ENCODE assay signal across 1 cellular context in the genomic region with DNA sequence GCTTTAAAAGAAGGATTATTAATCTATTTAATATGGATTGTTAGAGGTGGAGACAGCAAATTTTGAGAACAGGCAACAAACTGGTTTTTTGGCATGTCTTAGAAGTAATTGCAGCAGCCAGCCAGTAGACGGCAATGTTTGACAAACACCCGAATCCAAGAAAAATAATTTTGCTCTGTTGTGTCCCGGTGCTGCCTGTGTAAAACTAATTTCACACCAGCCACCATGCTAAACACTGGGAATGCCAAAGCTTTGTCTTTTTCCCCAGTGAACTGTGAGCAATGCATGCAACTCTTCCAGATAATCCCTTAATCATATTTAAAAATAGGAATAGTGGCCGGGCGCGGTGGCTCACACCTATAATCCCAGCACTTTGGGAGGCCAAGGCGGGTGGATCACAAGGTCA.
TF ChIP-seq lines count a peak whose summit lies in the region.

No MANE protein-coding gene starts in this region.

TF ChIP-seq in WTC11, 78 proteins besides CTCF, POLR2A, EP300 and RAD21 (continued from another document):
- TF ChIP-seq, protein P1, sequence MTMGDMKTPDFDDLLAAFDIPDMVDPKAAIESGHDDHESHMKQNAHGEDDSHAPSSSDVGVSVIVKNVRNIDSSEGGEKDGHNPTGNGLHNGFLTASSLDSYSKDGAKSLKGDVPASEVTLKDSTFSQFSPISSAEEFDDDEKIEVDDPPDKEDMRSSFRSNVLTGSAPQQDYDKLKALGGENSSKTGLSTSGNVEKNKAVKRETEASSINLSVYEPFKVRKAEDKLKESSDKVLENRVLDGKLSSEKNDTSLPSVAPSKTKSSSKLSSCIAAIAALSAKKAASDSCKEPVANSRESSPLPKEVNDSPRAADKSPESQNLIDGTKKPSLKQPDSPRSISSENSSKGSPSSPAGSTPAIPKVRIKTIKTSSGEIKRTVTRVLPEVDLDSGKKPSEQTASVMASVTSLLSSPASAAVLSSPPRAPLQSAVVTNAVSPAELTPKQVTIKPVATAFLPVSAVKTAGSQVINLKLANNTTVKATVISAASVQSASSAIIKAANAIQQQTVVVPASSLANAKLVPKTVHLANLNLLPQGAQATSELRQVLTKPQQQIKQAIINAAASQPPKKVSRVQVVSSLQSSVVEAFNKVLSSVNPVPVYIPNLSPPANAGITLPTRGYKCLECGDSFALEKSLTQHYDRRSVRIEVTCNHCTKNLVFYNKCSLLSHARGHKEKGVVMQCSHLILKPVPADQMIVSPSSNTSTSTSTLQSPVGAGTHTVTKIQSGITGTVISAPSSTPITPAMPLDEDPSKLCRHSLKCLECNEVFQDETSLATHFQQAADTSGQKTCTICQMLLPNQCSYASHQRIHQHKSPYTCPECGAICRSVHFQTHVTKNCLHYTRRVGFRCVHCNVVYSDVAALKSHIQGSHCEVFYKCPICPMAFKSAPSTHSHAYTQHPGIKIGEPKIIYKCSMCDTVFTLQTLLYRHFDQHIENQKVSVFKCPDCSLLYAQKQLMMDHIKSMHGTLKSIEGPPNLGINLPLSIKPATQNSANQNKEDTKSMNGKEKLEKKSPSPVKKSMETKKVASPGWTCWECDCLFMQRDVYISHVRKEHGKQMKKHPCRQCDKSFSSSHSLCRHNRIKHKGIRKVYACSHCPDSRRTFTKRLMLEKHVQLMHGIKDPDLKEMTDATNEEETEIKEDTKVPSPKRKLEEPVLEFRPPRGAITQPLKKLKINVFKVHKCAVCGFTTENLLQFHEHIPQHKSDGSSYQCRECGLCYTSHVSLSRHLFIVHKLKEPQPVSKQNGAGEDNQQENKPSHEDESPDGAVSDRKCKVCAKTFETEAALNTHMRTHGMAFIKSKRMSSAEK (CRISPR knock-in tag; IDR thresholded peaks at IDR 0.05; ENCODE audit: borderline replicate concordance): no peak
- TF ChIP-seq, protein P2, sequence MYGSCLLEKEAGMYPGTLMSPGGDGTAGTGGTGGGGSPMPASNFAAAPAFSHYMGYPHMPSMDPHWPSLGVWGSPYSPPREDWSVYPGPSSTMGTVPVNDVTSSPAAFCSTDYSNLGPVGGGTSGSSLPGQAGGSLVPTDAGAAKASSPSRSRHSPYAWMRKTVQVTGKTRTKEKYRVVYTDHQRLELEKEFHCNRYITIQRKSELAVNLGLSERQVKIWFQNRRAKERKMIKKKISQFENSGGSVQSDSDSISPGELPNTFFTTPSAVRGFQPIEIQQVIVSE (CRISPR knock-in tag; IDR thresholded peaks at IDR 0.05; ENCODE audit: borderline replicate concordance): no peak
- TF ChIP-seq NR1H2 (CRISPR knock-in tag; IDR thresholded peaks at IDR 0.05): no peak
